In genomic region chr2:226790436-226790835, GRCh38 we compare ENCODE assay signal across 2 cellular contexts.
TF ChIP-seq lines count a peak whose summit lies in the region.

No MANE protein-coding gene starts in this region.

TF ChIP-seq in H1, 55 proteins besides CTCF, POLR2A, EP300 and RAD21:
- no peak for TF ChIP-seq EGR1 (IDR thresholded peaks at IDR 0.05; ENCODE audit: borderline replicate concordance, low read depth, low read length)
- no peak for TF ChIP-seq TCF12 (IDR thresholded peaks at IDR 0.05; ENCODE audit: low read depth, low read length)
- TF ChIP-seq SP2 (IDR thresholded peaks at IDR 0.05; ENCODE audit: low read length), result no peak
- TF ChIP-seq CBX5 (IDR thresholded peaks at IDR 0.05; ENCODE audit: low read depth, low read length), result no peak
- TF ChIP-seq SIX5 (IDR thresholded peaks at IDR 0.05; ENCODE audit: low read depth, low read length), result no peak
- no peak for TF ChIP-seq HDAC2 (IDR thresholded peaks at IDR 0.05; ENCODE audit: borderline replicate concordance in 1 of 2, low read depth in 2 of 2, low read length in 2 of 2)
- no peak for TF ChIP-seq CREB1 (IDR thresholded peaks at IDR 0.05)
- TF ChIP-seq ZNF274 (IDR thresholded peaks at IDR 0.05; ENCODE audit: borderline replicate concordance, extremely low read depth, low read length), result no peak
- no peak for TF ChIP-seq HDAC6 (IDR thresholded peaks at IDR 0.05; ENCODE audit: low read depth, low read length)
- TF ChIP-seq KDM4A (IDR thresholded peaks at IDR 0.05; ENCODE audit: low read depth, low read length, severe bottlenecking), result no peak
- no peak for TF ChIP-seq TBP (IDR thresholded peaks at IDR 0.05; ENCODE audit: low read depth, low read length)
- no peak for TF ChIP-seq SAP30 (IDR thresholded peaks at IDR 0.05; ENCODE audit: insufficient read depth, insufficient replicate concordance, low read length)
- TF ChIP-seq SIN3A (conservative IDR thresholded peaks at IDR 0.05 in 1 of 2, IDR thresholded peaks at IDR 0.05 in 1 of 2; ENCODE audit: low read depth in 1 of 2, low read length in 2 of 2), result no peak
- no peak for TF ChIP-seq BRCA1 (IDR thresholded peaks at IDR 0.05; ENCODE audit: low read depth, low read length)
TF ChIP-seq in H1: peak in this region for 0.

TF ChIP-seq in neural cell, 6 proteins besides CTCF, POLR2A, EP300 and RAD21:
- TF ChIP-seq SMC3 (conservative IDR thresholded peaks at IDR 0.05; ENCODE audit: poor library complexity), result no peak
